In genomic region chr1:211326528-211327340, GRCh38 we compare ENCODE assay signal across 8 cellular contexts. TPM values are rescaled to one million over a fixed set of nuclear protein-coding genes. Genes with fewer than 3 reads are reported as not detected.
DNase-seq lines count a peak whose midpoint lies in the region; ATAC-seq and TF ChIP-seq lines count a peak whose summit lies in the region.

TRAF5 (plus strand) TSS chr1:211326833; CDS start chr1:211353240, 26,407 bp downstream.

- no TSS peak for BruUV-seq in A673 (replicated peaks; lab: Mats Ljungman, UMichigan)

- POLR2A ChIA-PET in A673 (lab: Charles Lee; ENCODE audit: low non-redundant PET), result no interaction called here

- TF ChIP-seq EP300 in ovary (IDR thresholded peaks at IDR 0.05), result no peak

- CTCF ChIA-PET in A673 (lab: Charles Lee), result interaction anchor here (0.6 kb wide), 1 partner anchor 74 kb away, joined by 3 read pairs; no protein-coding TSS in a partner anchor
- CTCF ChIA-PET in activated naive CD4-positive, alpha-beta T cell treated with anti-CD3 and anti-CD28 coated beads, Interleukin-2, amount 10 ng/mL, durations not matched to agents 7 days and 5 days (lab: Charles Lee), result interaction anchor here (0.6 to 6.0 kb wide), 8 partner anchors 9 to 186 kb away, joined by 3 to 72 read pairs (median 4); partner anchors contain the start of gene RD3

- H3K4me1 Mint-ChIP-seq in activated naive CD4-positive, alpha-beta T cell treated with anti-CD3 and anti-CD28 coated beads, Interleukin-2, amount 10 ng/mL, durations not matched to agents 7 days and 5 days, result peaks cover 69% of the 10 kb centered on the region
- peaks cover 6% of the 10 kb centered on the region for H3K4me1 Mint-ChIP-seq in glutamatergic neuron (ENCODE audit: low read depth, unreplicated experiment)

- peak within 1 kb of the TSS; percentile 96 for H3K27ac Mint-ChIP-seq in activated naive CD4-positive, alpha-beta T cell treated with anti-CD3 and anti-CD28 coated beads, Interleukin-2, amount 10 ng/mL, durations not matched to agents 7 days and 5 days
- peak within 1 kb of the TSS; percentile 83 for H3K27ac Mint-ChIP-seq in glutamatergic neuron (ENCODE audit: unreplicated experiment)

- H3K27me3 Mint-ChIP-seq in activated naive CD4-positive, alpha-beta T cell treated with anti-CD3 and anti-CD28 coated beads, Interleukin-2, amount 10 ng/mL, durations not matched to agents 7 days and 5 days, result no peaks in the 10 kb centered on the region
- H3K27me3 Mint-ChIP-seq in glutamatergic neuron (ENCODE audit: unreplicated experiment), result peaks cover 6% of the 10 kb centered on the region

- H3K9me3 Mint-ChIP-seq in activated naive CD4-positive, alpha-beta T cell treated with anti-CD3 and anti-CD28 coated beads, Interleukin-2, amount 10 ng/mL, durations not matched to agents 7 days and 5 days, result no peaks in the 10 kb centered on the region
- peaks cover 8% of the 10 kb centered on the region for H3K9me3 Mint-ChIP-seq in glutamatergic neuron (ENCODE audit: unreplicated experiment)

- WGBS in ovary, 3 donors, result 1% methylated on average over 39 to 91 of the region's 91 CpGs

- intact Hi-C loops in A673 (cut with micrococcal nuclease; ENCODE audit: unreplicated experiment), result no loop called here
- intact Hi-C loops in ovary (cut with DNase I), result loop anchor here in 2 of 4 donors (5.0 to 10.0 kb wide), 2 partner anchors 51 to 328 kb away; no protein-coding TSS in a partner anchor

- DNase-seq in A673 (ENCODE audit: low spot score), result peak; percentile 54
- DNase-seq in Peyer's patch, result peak; percentile 59 to 79 (median 73)
- peak; percentile 68 for DNase-seq in activated naive CD4-positive, alpha-beta T cell treated with anti-CD3 and anti-CD28 coated beads, Interleukin-2, amount 10 ng/mL, durations not matched to agents 7 days and 5 days
- peak; percentile 78 for DNase-seq in glutamatergic neuron
- DNase-seq in ovary, result peak; percentile 28 to 73 (median 45)

- H3K9me3 ChIP-seq in A673 (ENCODE audit: low read depth, low read length, poor library complexity, severe bottlenecking) (no peaks in the 10 kb centered on the region), Peyer's patch (no peaks in the 10 kb centered on the region), ovary (no peaks in the 10 kb centered on the region)

- H3K36me3 ChIP-seq in A673 (ENCODE audit: insufficient read depth, low read length, poor library complexity, severe bottlenecking) (no peaks in the 10 kb centered on the region), Peyer's patch (no peaks in the 10 kb centered on the region), ovary (no peaks in the 10 kb centered on the region)

- TF ChIP-seq POLR2A in Peyer's patch (IDR thresholded peaks at IDR 0.05) (no peak), ovary (IDR thresholded peaks at IDR 0.05) (no peak)

- no peaks in the 10 kb centered on the region for H3K27me3 ChIP-seq in A673 (replicated peaks; ENCODE audit: insufficient read depth, low read depth, low read length, poor library complexity)
- H3K27me3 ChIP-seq in Peyer's patch, result no peaks in the 10 kb centered on the region
- no peaks in the 10 kb centered on the region for H3K27me3 ChIP-seq in ovary

- H3K4me1 ChIP-seq in A673 (ENCODE audit: insufficient read depth, low read length, poor library complexity, severe bottlenecking) (no peaks in the 10 kb centered on the region), Peyer's patch (peaks cover 0 to 37% (median 21%) of the 10 kb centered on the region in 4 donors), ovary (ENCODE audit: insufficient read depth) (peaks cover 9% of the 10 kb centered on the region)

- H3K4me3 ChIP-seq in A673 (ENCODE audit: low read depth, low read length, poor library complexity, severe bottlenecking), result peak within 1 kb of the TSS; percentile 72
- H3K4me3 ChIP-seq in Peyer's patch, result peak within 1 kb of the TSS; percentile 78 to 94 (median 87)
- peak within 1 kb of the TSS; percentile 80 for H3K4me3 ChIP-seq in ovary

- H3K36me3 Mint-ChIP-seq in activated naive CD4-positive, alpha-beta T cell treated with anti-CD3 and anti-CD28 coated beads, Interleukin-2, amount 10 ng/mL, durations not matched to agents 7 days and 5 days, result peaks cover 29% of the 10 kb centered on the region
- no peaks in the 10 kb centered on the region for H3K36me3 Mint-ChIP-seq in glutamatergic neuron (ENCODE audit: unreplicated experiment)

- peak within 1 kb of the TSS; percentile 63 for H3K27ac ChIP-seq in A673 (ENCODE audit: low read depth, low read length, poor library complexity, severe bottlenecking)
- peak within 1 kb of the TSS; percentile 88 to 94 (median 90) for H3K27ac ChIP-seq in Peyer's patch
- H3K27ac ChIP-seq in ovary, result peak within 1 kb of the TSS; percentile 58 to 68

- ATAC-seq in GM18502 (IDR thresholded peaks at IDR 0.05; ENCODE audit: poor library complexity, unreplicated experiment) (peak; percentile 33), HG03066 (IDR thresholded peaks at IDR 0.05; ENCODE audit: low read depth, unreplicated experiment) (peak; percentile 34), GM19328 (IDR thresholded peaks at IDR 0.05; ENCODE audit: unreplicated experiment) (no peak)

- peak within 1 kb of the TSS; percentile 95 for H3K4me3 Mint-ChIP-seq in activated naive CD4-positive, alpha-beta T cell treated with anti-CD3 and anti-CD28 coated beads, Interleukin-2, amount 10 ng/mL, durations not matched to agents 7 days and 5 days
- peak within 1 kb of the TSS; percentile 89 for H3K4me3 Mint-ChIP-seq in glutamatergic neuron (ENCODE audit: unreplicated experiment)

- TF ChIP-seq CTCF in A673 (conservative IDR thresholded peaks at IDR 0.05; ENCODE audit: low read depth, low read length), result no peak
- TF ChIP-seq CTCF in Peyer's patch (IDR thresholded peaks at IDR 0.05), result no peak
- TF ChIP-seq CTCF in glutamatergic neuron (IDR thresholded peaks at IDR 0.05; ENCODE audit: partially characterized antibody, unreplicated experiment), result no peak
- TF ChIP-seq CTCF in ovary (IDR thresholded peaks at IDR 0.05), result no peak

RNA-seq across cellular contexts. Expression of gene TRAF5, which starts in this region (rescaled TPM):
- total RNA-seq in A673 (2021) (7.1 and 8.7 TPM in 2 replicates), Peyer's patch (10 to 100 TPM; 10.9 to 98.2 (median 24.9) TPM), glutamatergic neuron (ENCODE audit: unreplicated experiment) (9.7 TPM), ovary (10 to 100 TPM in 6 of 7 donors, 1 to 10 TPM in 1; 6.8 to 17.7 (median 13.6) TPM)
- 10 to 100 TPM in 1 of 2 donors, 1 to 10 TPM in 1; 6.1 to 23.2 TPM for polyA plus RNA-seq in ovary
